26 cellular contexts compared by ENCODE assay signal in the genomic region with DNA sequence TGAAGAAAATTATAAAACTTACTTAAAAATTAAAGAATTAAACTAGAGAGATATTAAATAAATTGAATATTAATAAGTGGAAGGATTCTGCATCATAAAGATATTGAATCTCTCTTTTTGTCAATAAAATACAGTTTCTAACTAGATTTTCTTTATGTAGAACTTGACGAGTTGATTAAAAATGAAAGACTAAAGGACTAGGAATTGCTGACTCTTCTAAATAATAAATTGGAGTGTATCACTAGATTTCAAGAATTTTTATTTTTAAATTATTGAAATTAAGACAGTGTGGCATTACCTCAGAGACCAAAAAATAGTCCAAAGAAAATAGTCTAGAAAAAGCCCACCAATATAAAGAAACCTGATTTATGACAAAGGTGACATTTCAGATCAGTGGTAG.
"Had no signal": no experiment of that assay in that cellular context is flagged by ENCODE, and none has a peak within 500 bp of the region (broad histone marks: within the 10 kb centered on the region; RNA-seq: fewer than 3 reads in every experiment).

No MANE protein-coding gene starts in this region.

- DNase-seq: hippocampal formation; left colon; left lung; lower lobe of right lung; mammary epithelial cell; mesenchymal stem cell; naive thymus-derived CD8-positive, alpha-beta T cell; nucleus accumbens; pancreas; posterior cingulate gyrus; retina; right cardiac atrium; sigmoid colon; small intestine; spleen; stimulated activated CD4-positive, alpha-beta T cell treated with anti-CD3 and anti-CD28 coated beads, Interleukin-4, amount 100 ng/mL, for 24 hours; stimulated activated naive CD4-positive, alpha-beta T cell; tibial artery; trophoblast cell; upper lobe of right lung had no signal

- H3K9me3 ChIP-seq: lower lobe of right lung, pancreas, prostate gland, sigmoid colon, upper lobe of right lung had no signal

- FAIRE-seq: keratinocyte, pancreas, small intestine, urothelium cell line had no signal

- H3K4me3 ChIP-seq: left lung, lower lobe of right lung, pancreas, prostate gland, sigmoid colon, spleen, suprapubic skin, thoracic aorta, tibial artery, upper lobe of right lung had no signal

- H3K27me3 ChIP-seq: left lung, pancreas, sigmoid colon, spleen, suprapubic skin, tibial artery, upper lobe of right lung had no signal

- H3K4me1 ChIP-seq: left lung, lower lobe of right lung, prostate gland, sigmoid colon, spleen, suprapubic skin, tibial artery, upper lobe of right lung had no signal

- H3K27ac ChIP-seq: left lung, lower lobe of right lung, pancreas, prostate gland, sigmoid colon, spleen, suprapubic skin, thoracic aorta, tibial artery, upper lobe of right lung had no signal

- ATAC-seq: left colon; left lung; lower lobe of right lung; naive thymus-derived CD8-positive, alpha-beta T cell; pancreas; right cardiac atrium; stimulated activated effector memory CD8-positive, alpha-beta T cell treated with anti-CD3 and anti-CD28 coated beads, Interleukin-12 subunit alpha, Interleukin-12 subunit beta, amount 100 ng/mL, for 72 hours; upper lobe of right lung had no signal

- H3K36me3 ChIP-seq: left lung, lower lobe of right lung, pancreas, prostate gland, sigmoid colon, spleen, suprapubic skin, thoracic aorta, tibial artery, upper lobe of right lung had no signal
